In genomic region chr12:25706639-25707038, GRCh38 we compare ENCODE assay signal across 6 cellular contexts.
DNase-seq lines count a peak whose midpoint lies in the region; ATAC-seq, FAIRE-seq and TF ChIP-seq lines count a peak whose summit lies in the region.
"Not testable (repeated sequence)": the region's sequence is repeated elsewhere in the genome, so short reads cannot be mapped to it uniquely, and the experiment has no call there.

No MANE protein-coding gene starts in this region.

- ATAC-seq in IMR-90 (ENCODE audit: low read depth) = not testable (repeated sequence)

- TF ChIP-seq POLR2A in IMR-90 (IDR thresholded peaks at IDR 0.05; ENCODE audit: low read depth, low read length) = not testable (repeated sequence)

- H3K79me2 ChIP-seq in keratinocyte (ENCODE audit: control insufficient read depth, insufficient read depth, low read length) = not testable (repeated sequence)

- FAIRE-seq in keratinocyte (lab: Jason Lieb, UNC) = peak; percentile 13

- not testable (repeated sequence) for H4K8ac ChIP-seq in IMR-90 (ENCODE audit: low read depth in 2 of 2, low read length in 2 of 2)

- H3K14ac ChIP-seq in IMR-90 (replicated peaks; ENCODE audit: low read depth, low read length) = not testable (repeated sequence)

- H3K4me1 ChIP-seq in IMR-90 (ENCODE audit: control insufficient read depth, insufficient read depth, low read length); keratinocyte (ENCODE audit: control insufficient read depth, extremely low read depth, insufficient read depth, low read length): not testable (repeated sequence)

- H4K20me1 ChIP-seq in IMR-90 (ENCODE audit: insufficient read depth, low read length); keratinocyte (ENCODE audit: control insufficient read depth, extremely low read depth, insufficient read depth, low read length): not testable (repeated sequence)

- H2AK5ac ChIP-seq in IMR-90 (ENCODE audit: low read depth, low read length) = not testable (repeated sequence)

- not testable (repeated sequence) for H2AFZ ChIP-seq in IMR-90 (replicated peaks; ENCODE audit: low read length, poor library complexity); keratinocyte (ENCODE audit: control insufficient read depth, low read length)

- BruUV-seq in IMR-90 (replicated peaks; lab: Mats Ljungman, UMichigan) = not testable (repeated sequence)

- H4K5ac ChIP-seq in IMR-90 (ENCODE audit: low read depth, low read length) = not testable (repeated sequence)

- not testable (repeated sequence) for H2BK120ac ChIP-seq in IMR-90 (ENCODE audit: low read depth, low read length)

- not testable (repeated sequence) for H3K4me2 ChIP-seq in IMR-90 (ENCODE audit: low read depth, low read length); keratinocyte (ENCODE audit: control insufficient read depth, extremely low read depth, insufficient read depth, low read depth, low read length)

- POLR2A ChIA-PET in BJ (lab: Charles Lee) = interaction anchor here (0.6 kb wide), 1 partner anchor 56 kb away, joined by 3 read pairs; no protein-coding TSS in a partner anchor
- POLR2A ChIA-PET in IMR-90 (lab: Charles Lee; ENCODE audit: unreplicated experiment) = not testable (repeated sequence)

- not testable (repeated sequence) for TF ChIP-seq CTCF in BJ (IDR thresholded peaks at IDR 0.05; ENCODE audit: insufficient read depth, low read depth, low read length); IMR-90 (conservative IDR thresholded peaks at IDR 0.05; ENCODE audit: low read depth, low read length); fibroblast of the aortic adventitia (IDR thresholded peaks at IDR 0.05; ENCODE audit: insufficient read depth, low read length); keratinocyte (optimal IDR thresholded peaks at IDR 0.05 in 1 of 3, IDR thresholded peaks at IDR 0.05 in 1 of 3, conservative IDR thresholded peaks at IDR 0.05 in 1 of 3; ENCODE audit: extremely low read depth in 1 of 3, insufficient read depth in 2 of 3, low read length in 3 of 3)

- peak overlapping the region; percentile 29; the same call in 1 of the 2 replicates for H3K18ac ChIP-seq in IMR-90 (ENCODE audit: low read depth, low read length)

- H2AK9ac ChIP-seq in IMR-90 (replicated peaks; ENCODE audit: low read depth, low read length, poor library complexity) = not testable (repeated sequence)

- intact Hi-C loops in IMR-90 (cut with micrococcal nuclease) = not testable (repeated sequence)

- peaks cover 13% of the 10 kb centered on the region for H3K9me3 ChIP-seq in IMR-90 (ENCODE audit: control insufficient read depth, insufficient read depth, low read length)
- H3K9me3 ChIP-seq in keratinocyte (ENCODE audit: control insufficient read depth, low read depth, low read length) = not testable (repeated sequence)

- not testable (repeated sequence) for H2BK15ac ChIP-seq in IMR-90 (ENCODE audit: low read depth, low read length)

- not testable (repeated sequence) for H3K36me3 ChIP-seq in BJ (ENCODE audit: control insufficient read depth, insufficient read depth, low read length); IMR-90 (ENCODE audit: control insufficient read depth, insufficient read depth, low read length); keratinocyte (ENCODE audit: control insufficient read depth in 2 of 2, extremely low read depth in 1 of 2, insufficient read depth in 2 of 2, low read length in 2 of 2)

- CTCF ChIA-PET in BJ (lab: Yijun Ruan, JAX); IMR-90 (lab: Yijun Ruan, JAX): not testable (repeated sequence)

- not testable (repeated sequence) for TF ChIP-seq RAD21 in IMR-90 (IDR thresholded peaks at IDR 0.05; ENCODE audit: low read length)

- not testable (repeated sequence) for H3K56ac ChIP-seq in IMR-90 (ENCODE audit: extremely low read depth, insufficient read depth, low read length)

- H3K4me3 ChIP-seq in BJ (ENCODE audit: low read depth, low read length); IMR-90 (ENCODE audit: insufficient read depth, low read depth, low read length); fibroblast of the aortic adventitia (ENCODE audit: low read depth, low read length); keratinocyte (ENCODE audit: control insufficient read depth in 2 of 3, extremely low read depth in 1 of 3, insufficient read depth in 2 of 3, low read depth in 1 of 3, low read length in 3 of 3): not testable (repeated sequence)

- not testable (repeated sequence) for H3K9me1 ChIP-seq in IMR-90 (ENCODE audit: insufficient read depth, low read length); keratinocyte (ENCODE audit: control insufficient read depth, extremely low read depth, insufficient read depth, low read length)

- not testable (repeated sequence) for H3K79me1 ChIP-seq in IMR-90 (ENCODE audit: low read depth in 1 of 2, low read length in 2 of 2)

- H3K9ac ChIP-seq in IMR-90 (ENCODE audit: low read depth, low read length); keratinocyte (ENCODE audit: control insufficient read depth, extremely low read depth, insufficient read depth, low read length): not testable (repeated sequence)

- not testable (repeated sequence) for H3K23ac ChIP-seq in IMR-90 (ENCODE audit: low read depth, low read length)

- not testable (repeated sequence) for H2BK5ac ChIP-seq in IMR-90 (ENCODE audit: low read depth, low read length, poor library complexity, severe bottlenecking)

- in situ Hi-C loops in IMR-90 (cut with MboI; ENCODE audit: low sequenced_read_pairs) = not testable (repeated sequence)

- not testable (repeated sequence) for H3K4ac ChIP-seq in IMR-90 (ENCODE audit: low read depth, low read length)

- dilution Hi-C loops in IMR-90 (cut with HindIII; ENCODE audit: low sequenced_read_pairs, unreplicated experiment); keratinocyte (cut with MboI; ENCODE audit: extremely low pct_ligation_motif_present, low sequenced_read_pairs): not testable (repeated sequence)

- H3K27ac ChIP-seq in IMR-90 (ENCODE audit: insufficient read depth, low read length); keratinocyte (ENCODE audit: control insufficient read depth, insufficient read depth, low read length): not testable (repeated sequence)

- H3K27me3 ChIP-seq in BJ (ENCODE audit: control insufficient read depth, insufficient read depth, low read length); IMR-90 (ENCODE audit: control insufficient read depth, insufficient read depth, low read length); keratinocyte (ENCODE audit: control insufficient read depth, extremely low read depth, insufficient read depth, low read length): not testable (repeated sequence)

- not testable (repeated sequence) for H4K91ac ChIP-seq in IMR-90 (ENCODE audit: insufficient read depth, low read depth, low read length)

- DNase-seq in BJ (ENCODE audit: low read depth) = peak; percentile 54
- DNase-seq in GM04503 (ENCODE audit: low read depth) = peak; percentile 64
- not testable (repeated sequence) for DNase-seq in IMR-90; keratinocyte (ENCODE audit: low read depth, low spot score)
- peak; percentile 65 for DNase-seq in fibroblast of gingiva (ENCODE audit: low read depth)
- DNase-seq in fibroblast of the aortic adventitia (ENCODE audit: low read depth) = peak; percentile 42

- not testable (repeated sequence) for H2BK20ac ChIP-seq in IMR-90 (ENCODE audit: low read depth, low read length)
